11 cellular contexts compared by ENCODE assay signal in the genomic region with DNA sequence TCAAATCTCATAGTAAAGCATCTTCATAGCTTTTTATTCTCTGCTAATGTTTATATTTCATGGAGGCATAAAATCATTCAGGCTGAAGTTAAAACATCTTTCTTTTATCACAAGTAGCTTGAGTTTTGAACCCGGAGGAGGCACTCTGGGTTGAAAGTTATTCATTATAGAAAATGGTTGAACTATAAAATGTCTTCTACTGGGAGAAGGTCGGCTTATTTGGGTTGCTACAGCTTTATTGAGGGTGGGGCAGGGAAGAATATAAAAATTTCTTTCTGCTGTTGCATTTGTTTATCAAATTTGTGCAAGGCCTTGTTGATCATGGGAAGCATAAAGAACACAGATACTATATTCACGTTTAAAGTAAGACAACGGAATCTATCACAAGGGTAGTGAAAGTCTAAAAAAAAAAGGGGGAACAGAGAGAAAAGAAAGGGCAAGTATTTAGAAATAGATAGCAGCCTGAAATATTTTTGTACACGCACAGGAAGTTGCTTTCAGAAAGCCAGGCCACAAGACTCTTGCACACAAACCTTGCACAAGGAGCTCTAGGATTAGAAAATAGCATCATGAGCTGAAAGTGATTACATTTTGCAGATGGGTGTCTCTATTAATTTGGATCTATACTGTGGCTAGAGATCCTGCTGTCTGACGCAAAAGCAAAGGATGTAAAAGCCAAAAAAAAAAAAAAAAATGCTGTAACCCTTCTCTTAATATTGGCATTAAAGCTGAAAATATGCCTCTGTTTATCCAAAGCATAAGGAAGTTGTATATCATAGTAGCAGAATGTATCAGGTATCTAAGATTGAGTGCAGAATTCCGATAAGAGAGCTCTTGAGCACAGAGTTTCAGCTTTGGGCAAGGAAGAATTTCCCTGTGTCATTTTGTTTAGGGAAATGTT. TPM values are rescaled to one million over a fixed set of nuclear protein-coding genes. Genes with fewer than 3 reads are reported as not detected.
DNase-seq lines count a peak whose midpoint lies in the region; ATAC-seq, FAIRE-seq and TF ChIP-seq lines count a peak whose summit lies in the region.
"Had no signal": no experiment of that assay in that cellular context is flagged by ENCODE, and none has a peak within 500 bp of the region (broad histone marks: within the 10 kb centered on the region; RNA-seq: fewer than 3 reads in every experiment).

No MANE protein-coding gene starts in this region.

- in situ Hi-C loops in brain microvascular endothelial cell (cut with HindIII; ENCODE audit: low pct_ligation_motif_present, low sequenced_read_pairs) = no loop called here

- H3K4me1 Mint-ChIP-seq in CD4-positive, alpha-beta memory T cell = peaks cover 53 to 97% (median 75%) of the 10 kb centered on the region in 4 donors

- peaks cover 0 to 1% of the 10 kb centered on the region in 2 donors for H3K36me3 Mint-ChIP-seq in CD4-positive, alpha-beta memory T cell

- CTCF ChIA-PET in CD4-positive, alpha-beta memory T cell (lab: Charles Lee; ENCODE audit: partially characterized antibody) = interaction anchor here (0.7 to 2.6 kb wide), 14 partner anchors 10 to 406 kb away, joined by 3 to 18 read pairs (median 6); no protein-coding TSS in a partner anchor

- no peaks in the 10 kb centered on the region for H3K9me3 ChIP-seq in CD4-positive, alpha-beta memory T cell (ENCODE audit: control insufficient read depth in 1 of 2, low read length in 2 of 2)

- TF ChIP-seq CTCF in brain microvascular endothelial cell (IDR thresholded peaks at IDR 0.05; ENCODE audit: low read depth, low read length, missing control alignments) = no peak

- H3K9me3 Mint-ChIP-seq in CD4-positive, alpha-beta memory T cell = no peaks in the 10 kb centered on the region

- H3K27ac ChIP-seq in CD4-positive, alpha-beta memory T cell (ENCODE audit: low read depth, low read length) = peak overlapping the region; percentile 56
- H3K27ac ChIP-seq in brain microvascular endothelial cell = no peak overlapping the region

- no peaks in the 10 kb centered on the region for H3K27me3 ChIP-seq in CD4-positive, alpha-beta memory T cell (ENCODE audit: insufficient read depth, low read length)
- H3K27me3 ChIP-seq in brain microvascular endothelial cell (replicated peaks) = no peaks in the 10 kb centered on the region

- peak; percentile 54 for FAIRE-seq in RCC 7860 (lab: Jason Lieb, UNC)

- H3K4me3 ChIP-seq in CD4-positive, alpha-beta memory T cell (ENCODE audit: low read length in 2 of 2) = no peak overlapping the region
- H3K4me3 ChIP-seq in brain microvascular endothelial cell (ENCODE audit: low read depth, low read length) = no peak overlapping the region

- ATAC-seq in GM21723 (IDR thresholded peaks at IDR 0.05; ENCODE audit: unreplicated experiment) (peak; percentile 59), left colon (peak; percentile 85), GM21619 (IDR thresholded peaks at IDR 0.05; ENCODE audit: unreplicated experiment) (no peak)

- no peaks in the 10 kb centered on the region for H3K27me3 Mint-ChIP-seq in CD4-positive, alpha-beta memory T cell

- DNase-seq in CD4-positive, alpha-beta memory T cell = peak in 2 of 5 donors; percentile 36 to 47
- DNase-seq in RCC 7860 (ENCODE audit: low spot score) = no peak
- no peak for DNase-seq in left colon
- no peak for DNase-seq in GM03348 (ENCODE audit: low spot score)
- no peak for DNase-seq in islet precursor cell
- DNase-seq in brain microvascular endothelial cell = no peak
- DNase-seq: activated effector memory CD4-positive, alpha-beta T cell treated with anti-CD3 and anti-CD28 coated beads, Interleukin-2, amount 50 U/mL, for 16 hours; NCI-H187 had no signal

- peak overlapping the region; percentile 15 to 86 (median 62) for H3K4me3 Mint-ChIP-seq in CD4-positive, alpha-beta memory T cell

- H3K27ac Mint-ChIP-seq in CD4-positive, alpha-beta memory T cell = peak overlapping the region; percentile 90 to 97 (median 94)

- intact Hi-C loops in CD4-positive, alpha-beta memory T cell (cut with micrococcal nuclease) = no loop called here
- intact Hi-C loops in left colon (cut with DNase I, micrococcal nuclease) = no loop called here

- POLR2A ChIA-PET in CD4-positive, alpha-beta memory T cell (lab: Charles Lee; ENCODE audit: partially characterized antibody) = interaction anchor here (0.6 to 32.7 kb wide), 27 partner anchors 9 to 652 kb away, joined by 3 to 1769 read pairs (median 4); partner anchors contain the start of genes RAB9A and TMSB4X

- H3K36me3 ChIP-seq in CD4-positive, alpha-beta memory T cell (ENCODE audit: insufficient read depth, low read length) = no peaks in the 10 kb centered on the region
- no peaks in the 10 kb centered on the region for H3K36me3 ChIP-seq in brain microvascular endothelial cell (replicated peaks)

- H3K4me1 ChIP-seq in CD4-positive, alpha-beta memory T cell (ENCODE audit: insufficient read depth, low read length) = peaks cover 100% of the 10 kb centered on the region

RNA-seq across cellular contexts. Expression of gene FAM9C, which starts 37.2 kb away (rescaled TPM):
- not detected for total RNA-seq in CD4-positive, alpha-beta memory T cell
- polyA plus RNA-seq in CD4-positive, alpha-beta memory T cell = under 1 TPM in 1 of 2 donors, not detected in 1; 0.34 TPM
- under 1 TPM; 0.09 to 0.17 TPM for total RNA-seq in left colon
- total RNA-seq: liver had no signal
- polyA plus RNA-seq: liver had no signal
